In the genomic region with DNA sequence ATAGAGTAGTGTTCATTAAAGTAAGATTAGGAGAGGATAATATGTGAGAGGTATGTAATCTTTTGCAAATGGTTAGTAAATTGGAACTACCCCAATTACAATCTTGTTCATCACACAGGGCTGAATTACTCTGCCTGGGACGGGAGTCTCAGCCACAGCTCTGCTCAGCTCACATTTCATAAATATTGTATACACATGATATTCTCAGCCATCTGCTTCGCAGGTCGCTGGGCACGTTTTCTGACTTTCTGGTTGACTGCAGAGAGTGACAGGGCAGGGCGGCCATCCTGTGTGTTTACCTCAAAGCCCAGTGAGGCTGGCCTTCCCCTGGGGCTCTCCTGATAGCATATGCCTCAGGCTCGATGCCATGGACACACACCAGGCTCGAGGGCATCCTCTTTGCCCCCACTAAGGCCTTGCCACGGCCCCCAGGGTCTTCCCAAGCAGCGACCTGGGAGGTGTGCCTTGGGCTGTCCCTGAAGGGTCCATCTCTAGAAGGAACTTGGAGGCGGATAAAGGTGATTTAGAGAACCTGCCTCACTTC, we compare ENCODE assay signal across 17 cellular contexts.
"Had no signal": no experiment of that assay in that cellular context is flagged by ENCODE, and none has a peak within 500 bp of the region (broad histone marks: within the 10 kb centered on the region; RNA-seq: fewer than 3 reads in every experiment).

No MANE protein-coding gene starts in this region.

- H3K4me1 ChIP-seq: colonic mucosa, esophagus squamous epithelium, psoas muscle, sigmoid colon, tibial nerve had no signal

- H3K27ac ChIP-seq: colonic mucosa, esophagus squamous epithelium, psoas muscle, sigmoid colon, tibial nerve had no signal

- H3K4me3 ChIP-seq: colonic mucosa, esophagus squamous epithelium, mucosa of descending colon, psoas muscle, sigmoid colon, tibial nerve had no signal

- H3K9me3 ChIP-seq: colonic mucosa, esophagus squamous epithelium, mucosa of descending colon, psoas muscle, sigmoid colon, tibial nerve had no signal

- DNase-seq: activated B cell treated with CpG ODN at 0.5 μM for 24 hours; activated CD4-positive, alpha-beta T cell treated with anti-CD3 and anti-CD28 coated beads, Interleukin-2, amount 10 ng/mL, durations not matched to agents 24 days and 14 days; activated naive CD4-positive, alpha-beta T cell treated with anti-CD3 and anti-CD28 coated beads, Interleukin-2, amount 10 ng/mL, durations not matched to agents 7 days and 5 days; caudate nucleus; colonic mucosa; esophagus squamous epithelium; foreskin fibroblast; immature natural killer cell; left cardiac atrium; mammary epithelial cell; mucosa of descending colon; natural killer cell; psoas muscle; sigmoid colon; stimulated activated CD4-positive, alpha-beta T cell treated with anti-CD3 and anti-CD28 coated beads, Interleukin-2, amount 100 ng/mL, for 24 hours; stimulated activated naive B cell treated with anti-CD40 and anti-IgM and Interleukin-4, amounts not matched to agents 10 μg/mL and 1 μg/mL and 100 μg/mL, for 72 hours had no signal

- ATAC-seq: left cardiac atrium; mucosa of descending colon; natural killer cell; stimulated activated naive B cell treated with anti-CD40 and anti-IgM and Interleukin-4, amounts not matched to agents 10 μg/mL and 1 μg/mL and 100 μg/mL, for 72 hours had no signal

- H3K36me3 ChIP-seq: colonic mucosa, esophagus squamous epithelium, sigmoid colon, tibial nerve had no signal

- H3K27me3 ChIP-seq: colonic mucosa had no signal
